In the genomic region with DNA sequence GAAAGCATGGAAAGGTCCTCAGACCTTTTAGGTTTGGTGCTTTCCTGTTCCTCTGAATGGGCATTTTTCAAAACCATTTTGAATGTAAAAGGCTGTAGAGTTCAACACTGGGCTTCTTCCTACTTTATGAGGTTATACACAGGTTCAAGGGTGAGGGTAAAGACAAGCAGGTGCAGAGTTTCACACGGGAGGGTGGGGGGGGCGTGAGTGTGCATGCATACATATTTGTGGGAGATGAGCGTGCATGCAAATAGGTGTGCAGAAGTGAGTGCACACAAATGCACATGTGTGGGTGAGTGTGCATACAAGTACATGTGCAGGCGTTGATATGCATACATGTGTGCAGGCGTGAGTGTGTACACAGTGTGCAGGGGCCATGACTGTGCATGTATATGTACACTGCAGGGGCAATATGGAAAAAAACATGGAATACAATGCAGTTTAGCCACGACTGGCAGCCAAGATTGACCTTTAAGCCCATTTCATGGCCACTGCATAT, we compare ENCODE assay signal across 10 cellular contexts.
DNase-seq lines count a peak whose midpoint lies in the region; ATAC-seq and TF ChIP-seq lines count a peak whose summit lies in the region.
"Had no signal": no experiment of that assay in that cellular context is flagged by ENCODE, and none has a peak within 500 bp of the region (broad histone marks: within the 10 kb centered on the region; RNA-seq: fewer than 3 reads in every experiment).

No MANE protein-coding gene starts in this region.

- no peaks in the 10 kb centered on the region for H3K36me3 ChIP-seq in adipocyte (ENCODE audit: control insufficient read depth, insufficient read depth, low read length, severe bottlenecking)
- no peaks in the 10 kb centered on the region for H3K36me3 ChIP-seq in tibial artery
- H3K36me3 ChIP-seq: SJCRH30 had no signal

- H3K4me3 ChIP-seq in adipocyte (ENCODE audit: low read length) (peak overlapping the region; percentile 2), tibial artery (peak overlapping the region; percentile 18 to 23)
- H3K4me3 ChIP-seq: SJCRH30 had no signal

- TF ChIP-seq CTCF in tibial artery (IDR thresholded peaks at IDR 0.05) (no peak), CD14-positive monocyte (IDR thresholded peaks at IDR 0.05) (no peak)

- DNase-seq in activated naive CD4-positive, alpha-beta T cell treated with anti-CD3 and anti-CD28 coated beads for 36 hours, result no peak
- DNase-seq in activated naive CD4-positive, alpha-beta T cell treated with anti-CD3 and anti-CD28 coated beads, Interleukin-2, amount 50 U/mL, for 16 hours, result no peak
- DNase-seq in adipocyte (ENCODE audit: low read depth), result no peak
- DNase-seq in tibial artery, result no peak
- DNase-seq in CD14-positive monocyte (ENCODE audit: low spot score), result no peak
- no peak for DNase-seq in NCI-H2107 treated with DMSO at 0.1 percent for 48 hours (lab: John Stamatoyannopoulos, UW; ENCODE audit: unreplicated experiment)
- DNase-seq in OCI-M1 (lab: John Stamatoyannopoulos, UW), result no peak
- DNase-seq: AML-193, SJCRH30 had no signal

- peaks cover 46% of the 10 kb centered on the region for H3K4me1 Mint-ChIP-seq in activated naive CD4-positive, alpha-beta T cell treated with anti-CD3 and anti-CD28 coated beads for 36 hours (ENCODE audit: low read depth)
- peaks cover 10% of the 10 kb centered on the region for H3K4me1 Mint-ChIP-seq in CD14-positive monocyte

- H3K9ac ChIP-seq in adipocyte (ENCODE audit: low read length), result no peak overlapping the region

- peak overlapping the region; percentile 95 for H3K27ac Mint-ChIP-seq in activated naive CD4-positive, alpha-beta T cell treated with anti-CD3 and anti-CD28 coated beads for 36 hours
- peak overlapping the region in 1 of 7 donors; percentile 71 for H3K27ac Mint-ChIP-seq in CD14-positive monocyte

- CTCF ChIA-PET in activated naive CD4-positive, alpha-beta T cell treated with anti-CD3 and anti-CD28 coated beads for 36 hours (lab: Charles Lee), result interaction anchor here (0.6 to 1.4 kb wide), 5 partner anchors 50 to 770 kb away, joined by 3 to 4 read pairs (median 3); no protein-coding TSS in a partner anchor

- H3K4me1 ChIP-seq in adipocyte (ENCODE audit: control insufficient read depth, insufficient read depth, low read length) (peaks cover 13% of the 10 kb centered on the region), tibial artery (peaks cover 0 to 37% (median 14%) of the 10 kb centered on the region in 4 donors)
- H3K4me1 ChIP-seq: SJCRH30 had no signal

- no peaks in the 10 kb centered on the region for H3K9me3 Mint-ChIP-seq in activated naive CD4-positive, alpha-beta T cell treated with anti-CD3 and anti-CD28 coated beads for 36 hours
- no peaks in the 10 kb centered on the region for H3K9me3 Mint-ChIP-seq in CD14-positive monocyte

- H3K27me3 ChIP-seq in adipocyte (replicated peaks; ENCODE audit: control insufficient read depth, insufficient read depth, low read length), result no peaks in the 10 kb centered on the region
- no peaks in the 10 kb centered on the region for H3K27me3 ChIP-seq in tibial artery
- H3K27me3 ChIP-seq: SJCRH30 had no signal

- peak overlapping the region; percentile 45 for H3K4me3 Mint-ChIP-seq in activated naive CD4-positive, alpha-beta T cell treated with anti-CD3 and anti-CD28 coated beads for 36 hours
- H3K4me3 Mint-ChIP-seq in CD14-positive monocyte, result no peak overlapping the region

- intact Hi-C loops in activated naive CD4-positive, alpha-beta T cell treated with anti-CD3 and anti-CD28 coated beads for 36 hours (cut with micrococcal nuclease), result loop anchor here (1.0 to 10.0 kb wide), 12 partner anchors 11 to 1285 kb away; partner anchors contain the start of gene NUP153
- intact Hi-C loops in tibial artery (cut with DNase I; ENCODE audit: low total_unique reads), result no loop called here
- intact Hi-C loops in CD14-positive monocyte (cut with micrococcal nuclease), result no loop called here

- no peaks in the 10 kb centered on the region for H3K9me3 ChIP-seq in adipocyte (ENCODE audit: control insufficient read depth, low read length)
- no peaks in the 10 kb centered on the region for H3K9me3 ChIP-seq in tibial artery
- H3K9me3 ChIP-seq: SJCRH30 had no signal

- ATAC-seq in HG03139 (IDR thresholded peaks at IDR 0.05; ENCODE audit: unreplicated experiment), result peak; percentile 9

- H3K27me3 Mint-ChIP-seq in activated naive CD4-positive, alpha-beta T cell treated with anti-CD3 and anti-CD28 coated beads for 36 hours (ENCODE audit: low read depth), result no peaks in the 10 kb centered on the region
- H3K27me3 Mint-ChIP-seq in CD14-positive monocyte (ENCODE audit: low read depth in 3 of 3), result peaks cover 0 to 4% (median 2%) of the 10 kb centered on the region in 3 donors

- no peaks in the 10 kb centered on the region for H3K36me3 Mint-ChIP-seq in activated naive CD4-positive, alpha-beta T cell treated with anti-CD3 and anti-CD28 coated beads for 36 hours (ENCODE audit: low read depth)
- peaks cover 2 to 5% of the 10 kb centered on the region in 2 donors for H3K36me3 Mint-ChIP-seq in CD14-positive monocyte

- H3K27ac ChIP-seq in tibial artery, result peak overlapping the region; percentile 52 to 61
- H3K27ac ChIP-seq: SJCRH30 had no signal
